Comparison of ENCODE assay signal across 17 cellular contexts in the genomic region with DNA sequence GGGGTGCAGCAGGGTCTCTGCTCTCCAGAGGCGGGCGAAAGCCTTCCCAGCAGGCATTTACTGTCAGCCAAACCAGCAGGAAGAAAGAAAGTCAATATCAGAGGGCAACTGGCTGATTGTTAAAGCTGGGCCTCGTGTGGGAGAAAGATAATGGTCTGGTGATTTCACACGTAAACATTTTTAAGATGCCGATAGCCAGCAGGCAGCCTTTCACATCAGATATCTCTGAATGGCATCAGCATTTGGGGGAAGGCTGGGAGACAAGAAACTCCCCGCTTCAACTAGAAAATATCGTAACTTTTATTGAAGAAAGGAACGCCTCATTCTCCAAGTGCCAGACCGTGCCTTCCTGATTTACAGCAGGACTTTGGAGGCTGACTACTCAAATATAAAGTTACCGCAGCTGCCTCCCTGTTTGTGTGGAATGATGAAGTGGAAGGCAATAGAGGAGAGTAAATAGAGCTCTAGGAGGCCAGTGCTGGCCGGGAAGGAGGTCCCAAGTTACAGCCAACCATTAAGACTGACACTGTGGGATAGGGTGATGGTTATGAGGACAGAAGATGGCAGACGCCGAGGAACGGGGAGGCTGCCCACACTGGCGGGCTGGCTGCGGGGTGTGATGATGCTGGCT.
A peak's percentile ranks its signal among the peaks of the same experiment; 100 is the strongest.
DNase-seq lines count a peak whose midpoint lies in the region; ATAC-seq and TF ChIP-seq lines count a peak whose summit lies in the region.
"Had no signal": no experiment of that assay in that cellular context is flagged by ENCODE, and none has a peak within 500 bp of the region (broad histone marks: within the 10 kb centered on the region; RNA-seq: fewer than 3 reads in every experiment).

No MANE protein-coding gene starts in this region.

- CTCF ChIA-PET in A673 (lab: Charles Lee) = no interaction called here
- CTCF ChIA-PET in activated naive CD4-positive, alpha-beta T cell treated with anti-CD3 and anti-CD28 coated beads for 36 hours (lab: Charles Lee) = no interaction called here

- H3K4ac ChIP-seq in trophoblast cell (ENCODE audit: low read depth, low read length) = no peak overlapping the region

- TF ChIP-seq CTCF in endodermal cell (conservative IDR thresholded peaks at IDR 0.05) = no peak
- no peak for TF ChIP-seq CTCF in A673 (conservative IDR thresholded peaks at IDR 0.05; ENCODE audit: low read depth, low read length)

- intact Hi-C loops in A673 (cut with micrococcal nuclease; ENCODE audit: unreplicated experiment) = no loop called here
- intact Hi-C loops in activated naive CD4-positive, alpha-beta T cell treated with anti-CD3 and anti-CD28 coated beads for 36 hours (cut with micrococcal nuclease) = no loop called here

- no peak overlapping the region for H2BK5ac ChIP-seq in trophoblast cell (ENCODE audit: low read depth, low read length, poor library complexity)

- ATAC-seq in HG03565 (IDR thresholded peaks at IDR 0.05; ENCODE audit: unreplicated experiment) = no peak

- H3K4me3 Mint-ChIP-seq in endodermal cell = no peak overlapping the region
- no peak overlapping the region for H3K4me3 Mint-ChIP-seq in activated naive CD4-positive, alpha-beta T cell treated with anti-CD3 and anti-CD28 coated beads for 36 hours
- H3K4me3 Mint-ChIP-seq: B cell; CD4-positive, alpha-beta T cell had no signal

- WGBS in endodermal cell (ENCODE audit: insufficient coverage in 1 of 2, insufficient read length in 1 of 2), 2 experiments = 58 to 63% methylated on average over 11 to 16 of the region's 16 CpGs
- no CpG with 5 or more reads among the region's 16 CpGs for WGBS in trophoblast cell (ENCODE audit: extremely low coverage, insufficient coverage, insufficient read length)

- no peak overlapping the region for H2AK5ac ChIP-seq in trophoblast cell (ENCODE audit: low read length)

- H2AFZ ChIP-seq in trophoblast cell (ENCODE audit: insufficient read depth, low read length, poor library complexity) = no peak overlapping the region

- H3K27me3 ChIP-seq in HUES48 (ENCODE audit: control insufficient read depth, insufficient read depth, low read length) = no peaks in the 10 kb centered on the region
- H3K27me3 ChIP-seq in endodermal cell (ENCODE audit: control insufficient read depth, insufficient read depth, low read length, poor library complexity, severe bottlenecking) = no peaks in the 10 kb centered on the region
- H3K27me3 ChIP-seq in trophoblast cell (ENCODE audit: insufficient read depth, low read length) = no peaks in the 10 kb centered on the region
- H3K27me3 ChIP-seq in A673 (replicated peaks; ENCODE audit: insufficient read depth, low read depth, low read length, poor library complexity) = no peaks in the 10 kb centered on the region
- H3K27me3 ChIP-seq: SJSA1 had no signal

- H3K18ac ChIP-seq in trophoblast cell (ENCODE audit: low read length) = no peak overlapping the region

- no peak overlapping the region for H2BK12ac ChIP-seq in trophoblast cell (ENCODE audit: low read length)

- no peaks in the 10 kb centered on the region for H3K79me2 ChIP-seq in trophoblast cell (ENCODE audit: control insufficient read depth, insufficient read depth, low read length, poor library complexity)

- H3K9me3 ChIP-seq in HUES48 (ENCODE audit: control insufficient read depth, insufficient read depth, low read length) = peaks cover 5% of the 10 kb centered on the region
- H3K9me3 ChIP-seq in endodermal cell (ENCODE audit: control insufficient read depth, low read length) = peaks cover 23% of the 10 kb centered on the region
- H3K9me3 ChIP-seq in trophoblast cell (ENCODE audit: insufficient read depth, low read depth, low read length) = peaks cover 2% of the 10 kb centered on the region
- H3K9me3 ChIP-seq in A673 (ENCODE audit: low read depth, low read length, poor library complexity, severe bottlenecking) = no peaks in the 10 kb centered on the region
- H3K9me3 ChIP-seq: SJSA1 had no signal

- no peak overlapping the region for H3K14ac ChIP-seq in trophoblast cell (ENCODE audit: low read length)

- no peak overlapping the region for H4K12ac ChIP-seq in trophoblast cell (ENCODE audit: low read depth, low read length)

- peaks cover 17% of the 10 kb centered on the region for H3K4me1 Mint-ChIP-seq in endodermal cell
- H3K4me1 Mint-ChIP-seq in activated naive CD4-positive, alpha-beta T cell treated with anti-CD3 and anti-CD28 coated beads for 36 hours (ENCODE audit: low read depth) = no peaks in the 10 kb centered on the region
- H3K4me1 Mint-ChIP-seq: B cell had no signal

- no peak overlapping the region for H2BK120ac ChIP-seq in trophoblast cell (ENCODE audit: insufficient read depth, low read length, poor library complexity)

- H3K4me1 ChIP-seq in HUES48 (ENCODE audit: control insufficient read depth, insufficient read depth, low read length) = peaks cover 6% of the 10 kb centered on the region; the same call in 1 of the 2 replicates
- peaks cover 21% of the 10 kb centered on the region for H3K4me1 ChIP-seq in endodermal cell (ENCODE audit: control insufficient read depth, insufficient read depth, low read length)
- H3K4me1 ChIP-seq in trophoblast cell (ENCODE audit: control insufficient read depth in 1 of 2, insufficient read depth in 2 of 2, low read length in 2 of 2) = peaks cover 0 to 2% of the 10 kb centered on the region in 2 experiments
- H3K4me1 ChIP-seq in A673 (ENCODE audit: insufficient read depth, low read length, poor library complexity, severe bottlenecking) = no peaks in the 10 kb centered on the region

- no peak overlapping the region for H3K4me2 ChIP-seq in trophoblast cell (ENCODE audit: low read length)

- peaks cover 2% of the 10 kb centered on the region for H3K27me3 Mint-ChIP-seq in endodermal cell (ENCODE audit: insufficient read depth)
- peaks cover 2% of the 10 kb centered on the region for H3K27me3 Mint-ChIP-seq in activated naive CD4-positive, alpha-beta T cell treated with anti-CD3 and anti-CD28 coated beads for 36 hours (ENCODE audit: low read depth)
- H3K27me3 Mint-ChIP-seq: B cell; CD4-positive, alpha-beta T cell had no signal

- no peak overlapping the region for H4K8ac ChIP-seq in trophoblast cell (ENCODE audit: low read depth, low read length)

- H3K36me3 Mint-ChIP-seq in endodermal cell (ENCODE audit: low read depth) = no peaks in the 10 kb centered on the region
- no peaks in the 10 kb centered on the region for H3K36me3 Mint-ChIP-seq in activated naive CD4-positive, alpha-beta T cell treated with anti-CD3 and anti-CD28 coated beads for 36 hours (ENCODE audit: low read depth)

- POLR2A ChIA-PET in A673 (lab: Charles Lee; ENCODE audit: low non-redundant PET) = no interaction called here

- no peak overlapping the region for H3K4me3 ChIP-seq in HUES48 (ENCODE audit: low read depth, low read length)
- peak overlapping the region; percentile 9 for H3K4me3 ChIP-seq in endodermal cell (ENCODE audit: low read length)
- peak overlapping the region; percentile 25 for H3K4me3 ChIP-seq in trophoblast cell (ENCODE audit: low read depth, low read length)
- no peak overlapping the region for H3K4me3 ChIP-seq in A673 (ENCODE audit: low read depth, low read length, poor library complexity, severe bottlenecking)
- H3K4me3 ChIP-seq: SJSA1 had no signal

- no peak overlapping the region for H3K27ac Mint-ChIP-seq in endodermal cell
- no peak overlapping the region for H3K27ac Mint-ChIP-seq in activated naive CD4-positive, alpha-beta T cell treated with anti-CD3 and anti-CD28 coated beads for 36 hours
- H3K27ac Mint-ChIP-seq: B cell; CD4-positive, alpha-beta T cell had no signal

- no peak overlapping the region for H4K91ac ChIP-seq in trophoblast cell (ENCODE audit: low read depth, low read length)

- H3K23ac ChIP-seq in trophoblast cell (ENCODE audit: low read length) = no peak overlapping the region

- H3K9ac ChIP-seq in HUES48 (ENCODE audit: low read depth, low read length) = no peak overlapping the region
- H3K9ac ChIP-seq in endodermal cell (ENCODE audit: extremely low read depth, low read length, poor library complexity, severe bottlenecking) = no peak overlapping the region
- H3K9ac ChIP-seq in trophoblast cell (ENCODE audit: low read length) = no peak overlapping the region

- H3K27ac ChIP-seq in HUES48 (ENCODE audit: low read depth, low read length) = peak overlapping the region; percentile 11
- peak overlapping the region; percentile 26 for H3K27ac ChIP-seq in endodermal cell (ENCODE audit: low read depth, low read length)
- no peak overlapping the region for H3K27ac ChIP-seq in trophoblast cell (ENCODE audit: low read depth, low read length)
- no peak overlapping the region for H3K27ac ChIP-seq in A673 (ENCODE audit: low read depth, low read length, poor library complexity, severe bottlenecking)
- H3K27ac ChIP-seq: SJSA1 had no signal

- no peaks in the 10 kb centered on the region for H3K36me3 ChIP-seq in HUES48 (ENCODE audit: control insufficient read depth, insufficient read depth, low read length)
- no peaks in the 10 kb centered on the region for H3K36me3 ChIP-seq in endodermal cell (ENCODE audit: control insufficient read depth, insufficient read depth, low read length)
- H3K36me3 ChIP-seq in trophoblast cell (ENCODE audit: control insufficient read depth in 1 of 2, insufficient read depth in 2 of 2, low read length in 2 of 2) = no peaks in the 10 kb centered on the region
- H3K36me3 ChIP-seq in A673 (ENCODE audit: insufficient read depth, low read length, poor library complexity, severe bottlenecking) = no peaks in the 10 kb centered on the region
- H3K36me3 ChIP-seq: SJSA1 had no signal

- DNase-seq in NCI-H2227 treated with DMSO at 0.1 percent for 48 hours (lab: John Stamatoyannopoulos, UW) (peak; percentile 11), endodermal cell (peak; percentile 69), trophoblast cell (peak; percentile 46 to 79), A673 (ENCODE audit: low spot score) (no peak), NCI-H2171 (lab: John Stamatoyannopoulos, UW) (no peak)
- DNase-seq in activated naive CD4-positive, alpha-beta T cell treated with anti-CD3 and anti-CD28 coated beads for 36 hours = no peak
- DNase-seq: Calu3; CD4-positive, alpha-beta T cell; DMS79 treated with DMSO at 0.1 percent for 48 hours; GF-D8; NCI-H2029 treated with DMSO at 0.1 percent for 48 hours; NCI-H446 treated with DMSO at 0.1 percent for 48 hours; RPMI8226 had no signal

- BruUV-seq in A673 (replicated peaks; lab: Mats Ljungman, UMichigan) = no TSS peak

- H3K79me1 ChIP-seq in trophoblast cell (ENCODE audit: low read length) = no peaks in the 10 kb centered on the region

- peaks cover 8% of the 10 kb centered on the region for H3K9me3 Mint-ChIP-seq in endodermal cell
- H3K9me3 Mint-ChIP-seq in activated naive CD4-positive, alpha-beta T cell treated with anti-CD3 and anti-CD28 coated beads for 36 hours = no peaks in the 10 kb centered on the region

Comparison
In these comparisons a context has a peak if more than half of its experiments do, and no peak if none do; other contexts are left out.
1. H3K27ac ChIP-seq: peak in HUES48 (single experiment) and endodermal cell (single experiment); none in trophoblast cell (single experiment) and A673 (single experiment).
2. H3K4me3 ChIP-seq: peak in endodermal cell (single experiment) and trophoblast cell (single experiment); none in HUES48 (single experiment) and A673 (single experiment).
3. DNase-seq: peak in NCI-H2227 treated with DMSO at 0.1 percent for 48 hours (single experiment), endodermal cell (single experiment) and trophoblast cell (2 of 2); none in A673 (single experiment), NCI-H2171 (single experiment) and activated naive CD4-positive, alpha-beta T cell treated with anti-CD3 and anti-CD28 coated beads for 36 hours (single experiment).